Comparison of ENCODE assay signal across 36 cellular contexts in genomic region chr2:162416446-162416845, GRCh38.
"Had no signal": no experiment of that assay in that cellular context is flagged by ENCODE, and none has a peak within 500 bp of the region (broad histone marks: within the 10 kb centered on the region; RNA-seq: fewer than 3 reads in every experiment).

No MANE protein-coding gene starts in this region.

- H3K36me3 ChIP-seq: brain microvascular endothelial cell, breast epithelium, WERI-Rb-1 had no signal

- H3K27me3 ChIP-seq: body of pancreas, brain microvascular endothelial cell, breast epithelium had no signal

- H3K27me3 Mint-ChIP-seq: activated CD4-positive, alpha-beta memory T cell treated with anti-CD3 and anti-CD28 coated beads, Interleukin-2, amount 10 ng/mL, durations not matched to agents 7 days and 5 days; activated naive CD4-positive, alpha-beta T cell treated with anti-CD3 and anti-CD28 coated beads, Interleukin-2, amount 10 ng/mL, durations not matched to agents 7 days and 5 days; activated naive CD8-positive, alpha-beta T cell treated with anti-CD3 and anti-CD28 coated beads, Interleukin-2, amount 10 ng/mL, durations not matched to agents 7 days and 5 days had no signal

- H3K9me3 ChIP-seq: body of pancreas, breast epithelium had no signal

- H3K9me3 Mint-ChIP-seq: activated CD4-positive, alpha-beta memory T cell treated with anti-CD3 and anti-CD28 coated beads, Interleukin-2, amount 10 ng/mL, durations not matched to agents 7 days and 5 days; activated CD4-positive, alpha-beta T cell treated with anti-CD3 and anti-CD28 coated beads, Interleukin-2, amount 10 ng/mL, durations not matched to agents 7 days and 5 days; activated naive CD4-positive, alpha-beta T cell treated with anti-CD3 and anti-CD28 coated beads, Interleukin-2, amount 10 ng/mL, durations not matched to agents 7 days and 5 days; activated naive CD4-positive, alpha-beta T cell treated with anti-CD3 and anti-CD28 coated beads, Interleukin-2, amount 50 U/mL, for 24 hours; activated naive CD8-positive, alpha-beta T cell treated with anti-CD3 and anti-CD28 coated beads, Interleukin-2, amount 10 ng/mL, durations not matched to agents 7 days and 5 days; activated naive CD8-positive, alpha-beta T cell treated with anti-CD3 and anti-CD28 coated beads, Interleukin-2, amount 50 U/mL, for 24 hours; activated T-cell treated with anti-CD3 and anti-CD28 coated beads, Interleukin-2, amount 50 U/mL, for 24 hours; activated T-helper 2 cell treated with anti-CD3 and anti-CD28 coated beads, Interferon-gamma antibody, Interleukin-2, Interleukin-4, amounts not matched to agents 10 μg/mL and 5 μg/mL and 100 μg/mL, durations not matched to agents 14 hours and 24 hours and 36 hours; T-helper 1 cell treated with Interleukin-12 subunit alpha and Interleukin-12 subunit beta and Interleukin-4 antibody, amounts not matched to agents 30 μg/mL and 1 μg/mL, for 36 hours; T-helper 2 cell treated with Interferon-gamma antibody and Interleukin-4, amounts not matched to agents 5 μg/mL and 100 μg/mL, for 36 hours; WTC11 had no signal

- H3K4me3 ChIP-seq: body of pancreas, breast epithelium had no signal

- H3K27ac ChIP-seq: body of pancreas, brain microvascular endothelial cell, breast epithelium, WERI-Rb-1 had no signal

- DNase-seq: activated CD4-positive, alpha-beta memory T cell treated with anti-CD3 and anti-CD28 coated beads, Interleukin-2, amount 10 ng/mL, durations not matched to agents 7 days and 5 days; activated CD4-positive, alpha-beta T cell treated with anti-CD3 and anti-CD28 coated beads for 1 hour; activated CD4-positive, alpha-beta T cell treated with anti-CD3 and anti-CD28 coated beads for 36 hours; activated CD4-positive, alpha-beta T cell treated with anti-CD3 and anti-CD28 coated beads for 48 hours; activated CD4-positive, alpha-beta T cell treated with anti-CD3 and anti-CD28 coated beads, Interleukin-2, amount 10 ng/mL, durations not matched to agents 7 days and 5 days; activated CD4-positive, alpha-beta T cell treated with anti-CD3 and anti-CD28 coated beads, Interleukin-2, amount 50 U/mL, for 48 hours; activated CD4-positive, CD25-positive, alpha-beta regulatory T cell; activated CD8-positive, alpha-beta memory T cell treated with anti-CD3 and anti-CD28 coated beads for 24 hours; activated CD8-positive, alpha-beta memory T cell treated with anti-CD3 and anti-CD28 coated beads, Interleukin-2, amount 10 ng/mL, durations not matched to agents 7 days and 5 days; activated CD8-positive, alpha-beta memory T cell treated with anti-CD3 and anti-CD28 coated beads, Interleukin-2, amount 50 U/mL, for 48 hours; activated CD8-positive, alpha-beta T cell treated with anti-CD3 and anti-CD28 coated beads, Interleukin-2, amount 10 ng/mL, durations not matched to agents 7 days and 5 days; activated effector memory CD4-positive, alpha-beta T cell treated with Interleukin-2 at 50 U/mL for 16 hours; activated gamma-delta T cell; activated naive CD4-positive, alpha-beta T cell treated with anti-CD3 and anti-CD28 coated beads, Interleukin-2, amount 10 ng/mL, durations not matched to agents 7 days and 5 days; activated naive CD4-positive, alpha-beta T cell treated with Interleukin-2 at 50 U/mL for 16 hours; activated naive CD8-positive, alpha-beta T cell treated with anti-CD3 and anti-CD28 coated beads, Interleukin-2, amount 10 ng/mL, durations not matched to agents 7 days and 5 days; activated naive CD8-positive, alpha-beta T cell treated with anti-CD3 and anti-CD28 coated beads, Interleukin-2, amount 50 U/mL, for 24 hours; activated T-cell treated with anti-CD3 and anti-CD28 coated beads, Interleukin-2, amount 50 U/mL, for 24 hours; activated T-cell treated with anti-CD3 and anti-CD28 coated beads, Interleukin-2, amount 50 U/mL, for 48 hours; amniotic stem cell; aorta; body of pancreas; brain microvascular endothelial cell; central memory CD4-positive, alpha-beta T cell; T-helper 1 cell; T-helper 2 cell; T-helper 9 cell; WERI-Rb-1 had no signal

- H3K36me3 Mint-ChIP-seq: activated CD8-positive, alpha-beta memory T cell treated with anti-CD3 and anti-CD28 coated beads, Interleukin-2, amount 10 ng/mL, durations not matched to agents 7 days and 5 days; activated naive CD4-positive, alpha-beta T cell treated with anti-CD3 and anti-CD28 coated beads, Interleukin-2, amount 10 ng/mL, durations not matched to agents 7 days and 5 days; activated naive CD4-positive, alpha-beta T cell treated with anti-CD3 and anti-CD28 coated beads, Interleukin-2, amount 50 U/mL, for 24 hours; activated naive CD8-positive, alpha-beta T cell; activated naive CD8-positive, alpha-beta T cell treated with anti-CD3 and anti-CD28 coated beads, Interleukin-2, amount 10 ng/mL, durations not matched to agents 7 days and 5 days; WTC11 had no signal

- H3K27ac Mint-ChIP-seq: activated CD4-positive, alpha-beta memory T cell treated with anti-CD3 and anti-CD28 coated beads, Interleukin-2, amount 10 ng/mL, durations not matched to agents 7 days and 5 days; activated CD4-positive, alpha-beta T cell treated with anti-CD3 and anti-CD28 coated beads for 36 hours; activated CD4-positive, alpha-beta T cell treated with anti-CD3 and anti-CD28 coated beads, Interleukin-2, amount 10 ng/mL, durations not matched to agents 7 days and 5 days; activated CD8-positive, alpha-beta memory T cell treated with anti-CD3 and anti-CD28 coated beads, Interleukin-2, amount 10 ng/mL, durations not matched to agents 7 days and 5 days; activated CD8-positive, alpha-beta T cell treated with anti-CD3 and anti-CD28 coated beads, Interleukin-2, amount 10 ng/mL, durations not matched to agents 7 days and 5 days; activated naive CD4-positive, alpha-beta T cell treated with anti-CD3 and anti-CD28 coated beads, Interleukin-2, amount 10 ng/mL, durations not matched to agents 7 days and 5 days; activated naive CD4-positive, alpha-beta T cell treated with anti-CD3 and anti-CD28 coated beads, Interleukin-2, amount 50 U/mL, for 24 hours; activated naive CD8-positive, alpha-beta T cell; activated naive CD8-positive, alpha-beta T cell treated with anti-CD3 and anti-CD28 coated beads, Interleukin-2, amount 10 ng/mL, durations not matched to agents 7 days and 5 days; activated naive CD8-positive, alpha-beta T cell treated with anti-CD3 and anti-CD28 coated beads, Interleukin-2, amount 50 U/mL, for 24 hours; activated T-cell treated with anti-CD3 and anti-CD28 coated beads, Interleukin-2, amount 50 U/mL, for 24 hours; activated T-helper 2 cell treated with anti-CD3 and anti-CD28 coated beads, Interferon-gamma antibody, Interleukin-2, Interleukin-4, amounts not matched to agents 10 μg/mL and 5 μg/mL and 100 μg/mL, durations not matched to agents 14 hours and 24 hours and 36 hours; T-helper 1 cell treated with Interleukin-12 subunit alpha and Interleukin-12 subunit beta and Interleukin-4 antibody, amounts not matched to agents 30 μg/mL and 1 μg/mL, for 36 hours; T-helper 2 cell treated with Interferon-gamma antibody and Interleukin-4, amounts not matched to agents 5 μg/mL and 100 μg/mL, for 36 hours; WTC11 had no signal

- H3K4me3 Mint-ChIP-seq: activated CD4-positive, alpha-beta memory T cell treated with anti-CD3 and anti-CD28 coated beads, Interleukin-2, amount 10 ng/mL, durations not matched to agents 7 days and 5 days; activated CD4-positive, alpha-beta T cell treated with anti-CD3 and anti-CD28 coated beads for 36 hours; activated CD4-positive, alpha-beta T cell treated with anti-CD3 and anti-CD28 coated beads, Interleukin-2, amount 10 ng/mL, durations not matched to agents 7 days and 5 days; activated CD8-positive, alpha-beta memory T cell treated with anti-CD3 and anti-CD28 coated beads, Interleukin-2, amount 10 ng/mL, durations not matched to agents 7 days and 5 days; activated CD8-positive, alpha-beta T cell treated with anti-CD3 and anti-CD28 coated beads, Interleukin-2, amount 10 ng/mL, durations not matched to agents 7 days and 5 days; activated naive CD4-positive, alpha-beta T cell treated with anti-CD3 and anti-CD28 coated beads, Interleukin-2, amount 10 ng/mL, durations not matched to agents 7 days and 5 days; activated naive CD4-positive, alpha-beta T cell treated with anti-CD3 and anti-CD28 coated beads, Interleukin-2, amount 50 U/mL, for 24 hours; activated naive CD8-positive, alpha-beta T cell; activated naive CD8-positive, alpha-beta T cell treated with anti-CD3 and anti-CD28 coated beads, Interleukin-2, amount 10 ng/mL, durations not matched to agents 7 days and 5 days; activated naive CD8-positive, alpha-beta T cell treated with anti-CD3 and anti-CD28 coated beads, Interleukin-2, amount 50 U/mL, for 24 hours; activated T-cell treated with anti-CD3 and anti-CD28 coated beads, Interleukin-2, amount 50 U/mL, for 24 hours; T-helper 1 cell treated with Interleukin-12 subunit alpha and Interleukin-12 subunit beta and Interleukin-4 antibody, amounts not matched to agents 30 μg/mL and 1 μg/mL, for 36 hours; T-helper 2 cell treated with Interferon-gamma antibody and Interleukin-4, amounts not matched to agents 5 μg/mL and 100 μg/mL, for 36 hours; WTC11 had no signal

- H3K4me1 Mint-ChIP-seq: activated CD4-positive, alpha-beta memory T cell treated with anti-CD3 and anti-CD28 coated beads, Interleukin-2, amount 10 ng/mL, durations not matched to agents 7 days and 5 days; activated CD4-positive, alpha-beta T cell treated with anti-CD3 and anti-CD28 coated beads for 36 hours; activated CD4-positive, alpha-beta T cell treated with anti-CD3 and anti-CD28 coated beads, Interleukin-2, amount 10 ng/mL, durations not matched to agents 7 days and 5 days; activated CD8-positive, alpha-beta memory T cell treated with anti-CD3 and anti-CD28 coated beads, Interleukin-2, amount 10 ng/mL, durations not matched to agents 7 days and 5 days; activated naive CD4-positive, alpha-beta T cell treated with anti-CD3 and anti-CD28 coated beads, Interleukin-2, amount 10 ng/mL, durations not matched to agents 7 days and 5 days; activated naive CD4-positive, alpha-beta T cell treated with anti-CD3 and anti-CD28 coated beads, Interleukin-2, amount 50 U/mL, for 24 hours; activated naive CD8-positive, alpha-beta T cell treated with anti-CD3 and anti-CD28 coated beads, Interleukin-2, amount 10 ng/mL, durations not matched to agents 7 days and 5 days; activated naive CD8-positive, alpha-beta T cell treated with anti-CD3 and anti-CD28 coated beads, Interleukin-2, amount 50 U/mL, for 24 hours; WTC11 had no signal

- FAIRE-seq: TTC549 had no signal

- H3K4me1 ChIP-seq: body of pancreas, breast epithelium had no signal
